7 cellular contexts compared by ENCODE assay signal in the genomic region with DNA sequence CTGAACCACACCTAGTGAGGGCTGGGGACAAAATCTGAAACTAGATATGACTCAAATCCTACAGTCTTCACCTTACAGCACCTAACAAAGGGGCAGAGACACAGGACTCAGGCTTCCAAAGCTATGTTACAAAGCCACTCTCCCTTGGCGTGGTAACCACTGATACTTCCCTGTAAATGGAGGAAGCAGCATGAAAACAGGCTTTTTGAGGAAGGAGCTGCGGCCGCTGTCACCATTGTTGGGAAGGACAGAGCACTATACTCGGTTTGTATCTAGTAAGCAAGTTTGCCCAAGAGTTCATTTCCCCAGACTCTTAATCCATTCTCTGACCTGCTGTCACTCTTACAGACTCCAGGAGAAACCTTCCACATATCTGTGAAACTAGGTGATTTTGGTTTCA.
"Had no signal": no experiment of that assay in that cellular context is flagged by ENCODE, and none has a peak within 500 bp of the region (broad histone marks: within the 10 kb centered on the region; RNA-seq: fewer than 3 reads in every experiment).

No MANE protein-coding gene starts in this region.

- DNase-seq: activated CD4-positive, alpha-beta T cell treated with anti-CD3 and anti-CD28 coated beads, Interleukin-2, amount 10 ng/mL, durations not matched to agents 7 days and 5 days; activated naive CD8-positive, alpha-beta T cell treated with anti-CD3 and anti-CD28 coated beads for 36 hours; activated T-cell treated with anti-CD3 and anti-CD28 coated beads for 4 hours; immature natural killer cell; stimulated activated naive CD8-positive, alpha-beta T cell treated with anti-CD3 and anti-CD28 coated beads, Interleukin-15, Interleukin-2, amounts not matched to agents 100 U/mL and 50 U/mL, for 24 hours had no signal

- H3K4me1 ChIP-seq: prostate gland had no signal

- H3K27me3 ChIP-seq: brain microvascular endothelial cell had no signal

- H3K27ac ChIP-seq: brain microvascular endothelial cell, prostate gland had no signal

- H3K36me3 ChIP-seq: brain microvascular endothelial cell, prostate gland had no signal

- H3K9me3 ChIP-seq: prostate gland had no signal

- ATAC-seq: stimulated activated naive CD8-positive, alpha-beta T cell treated with anti-CD3 and anti-CD28 coated beads, Interleukin-15, Interleukin-2, amounts not matched to agents 100 U/mL and 50 U/mL, for 24 hours had no signal

- H3K4me3 ChIP-seq: prostate gland had no signal
